8 cellular contexts compared by ENCODE assay signal in the genomic region with DNA sequence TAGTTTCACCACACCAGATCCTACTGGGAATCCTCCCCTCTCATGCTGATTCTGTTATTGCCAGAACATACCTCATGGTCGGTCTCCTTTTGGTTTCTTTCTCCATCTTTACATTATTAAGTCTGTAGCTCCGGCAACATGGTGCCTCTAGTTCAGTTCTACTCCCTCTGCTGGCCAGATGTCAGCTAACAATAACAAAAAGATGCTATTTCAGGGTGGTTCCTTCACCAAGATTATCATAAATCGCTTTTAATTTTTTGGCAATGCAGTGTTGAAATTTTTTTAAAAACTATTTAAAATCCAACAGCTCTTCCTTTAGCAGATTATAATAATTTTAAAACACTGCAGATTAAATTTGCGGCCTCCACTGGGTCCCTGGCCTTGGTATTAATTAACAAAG.
DNase-seq lines count a peak whose midpoint lies in the region; TF ChIP-seq lines count a peak whose summit lies in the region.

No MANE protein-coding gene starts in this region.

- H3F3A ChIP-seq in GM23248 (ENCODE audit: insufficient read depth): no peaks in the 10 kb centered on the region

- no peaks in the 10 kb centered on the region for H3K9me2 ChIP-seq in GM23248 (ENCODE audit: insufficient read depth)

- H3K4me1 ChIP-seq in GM23248 (ENCODE audit: insufficient read depth): no peaks in the 10 kb centered on the region
- H3K4me1 ChIP-seq in fibroblast of lung (ENCODE audit: control insufficient read depth, extremely low read depth, insufficient read depth, low read length): no peaks in the 10 kb centered on the region

- no peaks in the 10 kb centered on the region for H3K9me3 ChIP-seq in GM23248 (ENCODE audit: low read depth)
- no peaks in the 10 kb centered on the region for H3K9me3 ChIP-seq in fibroblast of lung (ENCODE audit: control insufficient read depth, insufficient read depth, low read depth, low read length)

- no peaks in the 10 kb centered on the region for H3K36me3 Mint-ChIP-seq in immature natural killer cell

- H3K27me3 Mint-ChIP-seq in immature natural killer cell (ENCODE audit: low read depth in 3 of 3): peaks cover 0 to 4% (median 3%) of the 10 kb centered on the region in 3 donors

- H4K20me1 ChIP-seq in GM23248 (ENCODE audit: insufficient read depth) (no peaks in the 10 kb centered on the region), fibroblast of lung (ENCODE audit: control insufficient read depth, extremely low read depth, insufficient read depth, low read length) (no peaks in the 10 kb centered on the region)

- in situ Hi-C loops in GM23248 (cut with MboI): no loop called here

- no peak overlapping the region for H3K4me2 ChIP-seq in GM23248 (ENCODE audit: unreplicated experiment)
- H3K4me2 ChIP-seq in fibroblast of lung (ENCODE audit: extremely low read depth, insufficient read depth, low read length): no peak overlapping the region

- no peak overlapping the region for H3K4me3 Mint-ChIP-seq in immature natural killer cell

- H2AFZ ChIP-seq in GM23248: no peak overlapping the region
- H2AFZ ChIP-seq in fibroblast of lung (ENCODE audit: low read length): no peak overlapping the region

- TF ChIP-seq CTCF in AG10803 (conservative IDR thresholded peaks at IDR 0.05; ENCODE audit: low read length): peak; percentile 25
- TF ChIP-seq CTCF in fibroblast of lung (conservative IDR thresholded peaks at IDR 0.05 in 1 of 2, IDR thresholded peaks at IDR 0.05 in 1 of 2; ENCODE audit: low read depth in 1 of 2, low read length in 2 of 2): peak in 1 of 2 donors; percentile 21

- H3K9ac ChIP-seq in GM23248 (no peak overlapping the region), fibroblast of lung (ENCODE audit: insufficient read depth, low read length) (no peak overlapping the region)

- H3K27ac Mint-ChIP-seq in immature natural killer cell: no peak overlapping the region

- DNase-seq in AG10803 (ENCODE audit: low read depth): peak; percentile 3
- peak; percentile 52 for DNase-seq in GM23248
- peak; percentile 51 for DNase-seq in NCI-H774 (lab: John Stamatoyannopoulos, UW)
- DNase-seq in fibroblast of lung (ENCODE audit: low read depth in 2 of 2): peak; percentile 3 to 15
- DNase-seq in immature natural killer cell: no peak
- no peak for DNase-seq in NCI-H345 treated with DMSO at 0.1 percent for 48 hours (lab: John Stamatoyannopoulos, UW; ENCODE audit: unreplicated experiment)
- DNase-seq in stimulated activated CD8-positive, alpha-beta memory T cell treated with anti-CD3 and anti-CD28 coated beads, Interleukin-4, amount 100 ng/mL, for 48 hours: no peak
- DNase-seq in effector CD4-positive, alpha-beta T cell: no peak

- no peak overlapping the region for H3K27ac ChIP-seq in GM23248
- H3K27ac ChIP-seq in fibroblast of lung (ENCODE audit: insufficient read depth, low read length): no peak overlapping the region

- H3K4me3 ChIP-seq in AG10803 (ENCODE audit: low read length) (no peak overlapping the region), GM23248 (no peak overlapping the region), fibroblast of lung (replicated peaks in 1 of 4; ENCODE audit: control extremely low read depth in 1 of 4, insufficient read depth in 1 of 4, low read depth in 3 of 4, low read length in 4 of 4) (no peak overlapping the region)

- 8 to 10% methylated on average over 4 of the region's 4 CpGs for WGBS in GM23248 (ENCODE audit: low coverage in 1 of 2, low lambda C conversion rate in 2 of 2, missing lambda C conversion rate in 2 of 2), 2 experiments

- H3K27me3 ChIP-seq in GM23248 (replicated peaks; ENCODE audit: insufficient read depth) (peaks cover 5% of the 10 kb centered on the region), fibroblast of lung (ENCODE audit: control insufficient read depth, insufficient read depth, low read length) (no peaks in the 10 kb centered on the region)

- H3K36me3 ChIP-seq in GM23248 (ENCODE audit: low read depth): no peaks in the 10 kb centered on the region
- no peaks in the 10 kb centered on the region for H3K36me3 ChIP-seq in fibroblast of lung (ENCODE audit: control insufficient read depth, insufficient read depth, low read length)

- H3K79me2 ChIP-seq in GM23248 (ENCODE audit: insufficient read depth) (no peaks in the 10 kb centered on the region), fibroblast of lung (ENCODE audit: control insufficient read depth, insufficient read depth, low read length) (no peaks in the 10 kb centered on the region)

- peaks cover 0 to 18% (median 7%) of the 10 kb centered on the region in 6 donors for H3K9me3 Mint-ChIP-seq in immature natural killer cell

- no peaks in the 10 kb centered on the region for H3K4me1 Mint-ChIP-seq in immature natural killer cell

Comparison
In these comparisons a context has a peak if more than half of its experiments do, and no peak if none do; other contexts are left out.
1. DNase-seq: peak in AG10803 (single experiment), GM23248 (single experiment), NCI-H774 (single experiment) and fibroblast of lung (2 of 2); none in immature natural killer cell (0 of 3), NCI-H345 treated with DMSO at 0.1 percent for 48 hours (single experiment), stimulated activated CD8-positive, alpha-beta memory T cell treated with anti-CD3 and anti-CD28 coated beads, Interleukin-4, amount 100 ng/mL, for 48 hours (single experiment) and effector CD4-positive, alpha-beta T cell (single experiment).